Comparison of ENCODE assay signal across 24 cellular contexts in genomic region chr21:35198982-35199732, GRCh38.
A peak's percentile ranks its signal among the peaks of the same experiment; 100 is the strongest.
DNase-seq lines count a peak whose midpoint lies in the region; ATAC-seq, FAIRE-seq and TF ChIP-seq lines count a peak whose summit lies in the region.
"Had no signal": no experiment of that assay in that cellular context is flagged by ENCODE, and none has a peak within 500 bp of the region (broad histone marks: within the 10 kb centered on the region; RNA-seq: fewer than 3 reads in every experiment).

No MANE protein-coding gene starts in this region.

- H3K4me1 ChIP-seq in ACC112 (ENCODE audit: control insufficient read depth, insufficient read depth, low read length, unreplicated experiment) (peaks cover 53% of the 10 kb centered on the region), adipocyte (ENCODE audit: control insufficient read depth, insufficient read depth, low read length) (peaks cover 61% of the 10 kb centered on the region), osteoblast (ENCODE audit: insufficient read depth, low read length) (peaks cover 33% of the 10 kb centered on the region)
- H3K4me1 ChIP-seq: adrenal gland, colonic mucosa, testis had no signal

- no peaks in the 10 kb centered on the region for H3K27me3 ChIP-seq in ACC112 (ENCODE audit: insufficient read depth, low read length)
- H3K27me3 ChIP-seq in adipocyte (replicated peaks; ENCODE audit: control insufficient read depth, insufficient read depth, low read length) = no peaks in the 10 kb centered on the region
- no peaks in the 10 kb centered on the region for H3K27me3 ChIP-seq in osteoblast (ENCODE audit: insufficient read depth, low read length)
- H3K27me3 ChIP-seq: adrenal gland, colonic mucosa, heart left ventricle, sigmoid colon, testis had no signal

- H3K9me3 ChIP-seq in adipocyte (ENCODE audit: control insufficient read depth, low read length) (no peaks in the 10 kb centered on the region), osteoblast (ENCODE audit: low read depth, low read length) (no peaks in the 10 kb centered on the region)
- H3K9me3 ChIP-seq: adrenal gland, colonic mucosa, heart left ventricle, sigmoid colon, testis had no signal

- no peak for ATAC-seq in HG03457 (IDR thresholded peaks at IDR 0.05; ENCODE audit: unreplicated experiment)
- no peak for ATAC-seq in GM21515 (IDR thresholded peaks at IDR 0.05; ENCODE audit: unreplicated experiment)
- ATAC-seq: activated CD8-positive, alpha-beta memory T cell treated with anti-CD3 and anti-CD28 coated beads, Interleukin-2, amount 10 ng/mL, durations not matched to agents 7 days and 5 days; CD8-positive, alpha-beta T cell; HCT116; K562; left lobe of liver had no signal

- peak overlapping the region; percentile 63 for H3K9ac ChIP-seq in adipocyte (ENCODE audit: low read length)

- no peak for DNase-seq in GM12891 (ENCODE audit: insufficient read length, low spot score)
- no peak for DNase-seq in adipocyte (ENCODE audit: low read depth)
- no peak for DNase-seq in osteoblast (ENCODE audit: insufficient read length, low spot score, missing footprints)
- no peak for DNase-seq in SK-N-DZ (ENCODE audit: low spot score)
- DNase-seq: activated CD8-positive, alpha-beta memory T cell treated with anti-CD3 and anti-CD28 coated beads, Interleukin-2, amount 10 ng/mL, durations not matched to agents 7 days and 5 days; adrenal gland; CD8-positive, alpha-beta T cell; colonic mucosa; heart left ventricle; midbrain; MM.1S; NCI-H1436; NCI-H774; sigmoid colon; T1000; testis had no signal

- H3K36me3 ChIP-seq in ACC112 (ENCODE audit: insufficient read depth, low read length) (no peaks in the 10 kb centered on the region), adipocyte (ENCODE audit: control insufficient read depth, insufficient read depth, low read length, severe bottlenecking) (no peaks in the 10 kb centered on the region), osteoblast (ENCODE audit: insufficient read depth, low read length) (no peaks in the 10 kb centered on the region)
- H3K36me3 ChIP-seq: adrenal gland, colonic mucosa, heart left ventricle, sigmoid colon had no signal

- H4K20me1 ChIP-seq in osteoblast (ENCODE audit: insufficient read depth, low read length) = no peaks in the 10 kb centered on the region

- no peak for TF ChIP-seq POLR2A in GM12891 (IDR thresholded peaks at IDR 0.05; ENCODE audit: low read depth, low read length)

- H3K4me2 ChIP-seq in osteoblast (ENCODE audit: insufficient read depth, low read length) = no peak overlapping the region

- H2AFZ ChIP-seq in ACC112 (ENCODE audit: low read length, unreplicated experiment) (peak overlapping the region; percentile 7), osteoblast (ENCODE audit: low read length) (no peak overlapping the region)

- TF ChIP-seq CTCF in osteoblast (IDR thresholded peaks at IDR 0.05; ENCODE audit: extremely low read depth, low read depth, low read length) = no peak

- FAIRE-seq in GM12891 (lab: Jason Lieb, UNC) = peak; percentile 65
- FAIRE-seq: bronchial epithelial cell, G401.6, K562 had no signal

- H3K27ac ChIP-seq in ACC112 (ENCODE audit: low read depth, low read length) = peak overlapping the region; percentile 91
- H3K27ac ChIP-seq in osteoblast (ENCODE audit: low read depth, low read length) = peak overlapping the region; percentile 84
- H3K27ac ChIP-seq: adrenal gland, colonic mucosa, testis had no signal

- H3K4me3 ChIP-seq in ACC112 (ENCODE audit: low read depth, low read length) (peak overlapping the region; percentile 21; the same call in 1 of the 2 replicates), adipocyte (ENCODE audit: low read length) (peak overlapping the region; percentile 49), osteoblast (ENCODE audit: insufficient read depth, low read length) (no peak overlapping the region)
- H3K4me3 ChIP-seq: adrenal gland, colonic mucosa, heart left ventricle, K562, sigmoid colon, testis had no signal

- no peaks in the 10 kb centered on the region for H3K79me2 ChIP-seq in ACC112 (ENCODE audit: control insufficient read depth, insufficient read depth, low read length, unreplicated experiment)
- no peaks in the 10 kb centered on the region for H3K79me2 ChIP-seq in osteoblast (ENCODE audit: insufficient read depth, low read length)

TF ChIP-seq in GM12891, 5 proteins besides CTCF, POLR2A, EP300 and RAD21:
- TF ChIP-seq POLR2AphosphoS5 (IDR thresholded peaks at IDR 0.05; ENCODE audit: low read depth, low read length) (no peak), POU2F2 (IDR thresholded peaks at IDR 0.05; ENCODE audit: low read depth, low read length) (no peak), SPI1 (IDR thresholded peaks at IDR 0.05; ENCODE audit: low read depth, low read length) (no peak), PAX5 (IDR thresholded peaks at IDR 0.05; ENCODE audit: insufficient read depth, low read length, severe bottlenecking) (no peak), TAF1 (IDR thresholded peaks at IDR 0.05; ENCODE audit: low read depth, low read length) (no peak)
